ENCODE assay signal across 12 cellular contexts in genomic region chr1:214525535-214526019, GRCh38. TPM values are rescaled to one million over a fixed set of nuclear protein-coding genes. Genes with fewer than 3 reads are reported as not detected.
DNase-seq lines count a peak whose midpoint lies in the region; ATAC-seq lines count a peak whose summit lies in the region.
"Had no signal": no experiment of that assay in that cellular context is flagged by ENCODE, and none has a peak within 500 bp of the region (broad histone marks: within the 10 kb centered on the region; RNA-seq: fewer than 3 reads in every experiment).

No MANE protein-coding gene starts in this region.

- peaks cover 3% of the 10 kb centered on the region; the same call in 1 of the 2 replicates for H3K36me3 ChIP-seq in SJSA1
- H3K36me3 ChIP-seq: thyroid gland had no signal

- peaks cover 26% of the 10 kb centered on the region for H3K4me1 ChIP-seq in SJSA1 (replicated peaks)

- H3K4me3 ChIP-seq in SJSA1: no peak overlapping the region
- H3K4me3 ChIP-seq: thyroid gland had no signal

- ATAC-seq in GM18858 (IDR thresholded peaks at IDR 0.05; ENCODE audit: unreplicated experiment): peak; percentile 61
- peak; percentile 76 for ATAC-seq in HG02588 (IDR thresholded peaks at IDR 0.05; ENCODE audit: unreplicated experiment)
- ATAC-seq: T-helper 17 cell had no signal

- H3K27ac ChIP-seq in SJSA1: no peak overlapping the region; the same call in 1 of the 2 replicates
- H3K27ac ChIP-seq: thyroid gland had no signal

- peak; percentile 59 to 88 for DNase-seq in SJSA1 (ENCODE audit: low read depth in 1 of 2, low spot score in 2 of 2)
- peak; percentile 59 for DNase-seq in myocyte (ENCODE audit: low read depth)
- DNase-seq in SHP77 treated with DMSO at 0.1 percent for 48 hours (lab: John Stamatoyannopoulos, UW): no peak
- no peak for DNase-seq in stimulated activated CD4-positive, alpha-beta T cell treated with anti-CD3 and anti-CD28 coated beads, Interleukin-15, amount 100 ng/mL, for 24 hours
- DNase-seq in NCI-H446 (lab: John Stamatoyannopoulos, UW): no peak
- DNase-seq in NCI-H510A treated with DMSO at 0.1 percent for 48 hours (lab: John Stamatoyannopoulos, UW): no peak
- DNase-seq: activated naive CD4-positive, alpha-beta T cell; NCI-H1436; T-helper 17 cell; thyroid gland had no signal

- no peaks in the 10 kb centered on the region for H3K27me3 ChIP-seq in SJSA1 (replicated peaks)
- H3K27me3 ChIP-seq: thyroid gland had no signal

- H3K9me3 ChIP-seq in SJSA1 (replicated peaks): no peaks in the 10 kb centered on the region
- H3K9me3 ChIP-seq: thyroid gland had no signal

RNA-seq across cellular contexts. Expression of gene PTPN14, which starts 25.8 kb away (rescaled TPM):
- 18.8 and 39.1 TPM in 2 replicates for total RNA-seq in SJSA1 (2014; rRNA removed; shearing (Covaris generic))
- 17.8 and 19.0 TPM in 2 replicates for total RNA-seq in myocyte
- 26.2 TPM for polyA plus RNA-seq in myocyte (2012)

Comparison
In these comparisons a context has a peak if more than half of its experiments do, and no peak if none do; other contexts are left out.
1. DNase-seq: peak in SJSA1 (2 of 2) and myocyte (single experiment); none in SHP77 treated with DMSO at 0.1 percent for 48 hours (single experiment), stimulated activated CD4-positive, alpha-beta T cell treated with anti-CD3 and anti-CD28 coated beads, Interleukin-15, amount 100 ng/mL, for 24 hours (single experiment), NCI-H446 (0 of 2) and NCI-H510A treated with DMSO at 0.1 percent for 48 hours (single experiment).